Comparison of ENCODE assay signal across 42 cellular contexts in the genomic region with DNA sequence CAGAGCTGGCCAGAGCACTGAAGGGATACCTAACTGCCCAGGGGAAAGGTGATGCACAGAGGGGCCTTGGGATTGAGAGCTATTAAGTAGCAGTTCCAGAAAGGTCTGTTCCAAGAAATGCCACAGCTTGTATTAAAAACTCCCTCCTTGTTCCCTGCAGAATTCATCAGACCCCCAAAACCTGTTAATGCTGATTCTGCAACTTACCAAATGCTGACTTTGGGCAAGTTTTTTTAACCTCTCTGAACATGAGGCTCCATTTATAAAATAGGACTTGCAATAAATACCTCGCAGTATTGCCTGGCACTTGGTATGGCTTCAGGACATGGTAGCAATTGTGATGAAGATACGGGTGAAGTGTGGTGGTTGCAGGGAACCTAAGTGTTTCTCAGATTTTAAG. TPM values are rescaled to one million over a fixed set of nuclear protein-coding genes. Genes with fewer than 3 reads are reported as not detected.
"Had no signal": no experiment of that assay in that cellular context is flagged by ENCODE, and none has a peak within 500 bp of the region (broad histone marks: within the 10 kb centered on the region; RNA-seq: fewer than 3 reads in every experiment).

No MANE protein-coding gene starts in this region.

- H3K27ac ChIP-seq: adrenal gland, ascending aorta, body of pancreas, brain microvascular endothelial cell, breast epithelium, cardiac muscle cell had no signal

- FAIRE-seq: astrocyte, bronchial epithelial cell had no signal

- H3K27me3 ChIP-seq: ascending aorta, body of pancreas, brain microvascular endothelial cell, cardiac muscle cell had no signal

- H3K36me3 Mint-ChIP-seq: activated naive CD4-positive, alpha-beta T cell treated with anti-CD3 and anti-CD28 coated beads, Interleukin-2, amount 10 ng/mL, durations not matched to agents 7 days and 5 days; activated naive CD4-positive, alpha-beta T cell treated with anti-CD3 and anti-CD28 coated beads, Interleukin-2, amount 50 U/mL, for 24 hours; activated naive CD4-positive, alpha-beta T cell treated with anti-CD3 and anti-CD28 coated beads, Interleukin-2, amount 50 U/mL, for 72 hours; activated naive CD8-positive, alpha-beta T cell; activated naive CD8-positive, alpha-beta T cell treated with anti-CD3 and anti-CD28 coated beads for 36 hours; activated naive CD8-positive, alpha-beta T cell treated with anti-CD3 and anti-CD28 coated beads, Interleukin-2, amount 10 ng/mL, durations not matched to agents 7 days and 5 days; brain had no signal

- H3K27ac Mint-ChIP-seq: activated naive CD4-positive, alpha-beta T cell treated with anti-CD3 and anti-CD28 coated beads for 36 hours; activated naive CD4-positive, alpha-beta T cell treated with anti-CD3 and anti-CD28 coated beads, Interleukin-2, amount 10 ng/mL, durations not matched to agents 7 days and 5 days; activated naive CD4-positive, alpha-beta T cell treated with anti-CD3 and anti-CD28 coated beads, Interleukin-2, amount 50 U/mL, for 24 hours; activated naive CD4-positive, alpha-beta T cell treated with anti-CD3 and anti-CD28 coated beads, Interleukin-2, amount 50 U/mL, for 72 hours; activated naive CD8-positive, alpha-beta T cell; activated naive CD8-positive, alpha-beta T cell treated with anti-CD3 and anti-CD28 coated beads for 36 hours; activated naive CD8-positive, alpha-beta T cell treated with anti-CD3 and anti-CD28 coated beads, Interleukin-2, amount 10 ng/mL, durations not matched to agents 7 days and 5 days; activated naive CD8-positive, alpha-beta T cell treated with anti-CD3 and anti-CD28 coated beads, Interleukin-2, amount 50 U/mL, for 24 hours; activated T-cell treated with anti-CD3 and anti-CD28 coated beads, Interleukin-2, amount 50 U/mL, for 24 hours; activated T-cell treated with anti-CD3 and anti-CD28 coated beads, Interleukin-2, amount 50 U/mL, for 72 hours; activated T-helper 1 cell treated with anti-CD3 and anti-CD28 coated beads, Interleukin-12 subunit alpha, Interleukin-12 subunit beta, Interleukin-2, Interleukin-4 antibody, amounts not matched to agents 30 ng/mL and 10 ng/mL and 1 ng/mL, durations not matched to agents 14 hours and 24 hours and 36 hours; activated T-helper 17 cell treated with anti-CD3 and anti-CD28 coated beads, Interleukin-2, amount 50 U/mL, for 72 hours; activated T-helper 2 cell treated with anti-CD3 and anti-CD28 coated beads, Interferon-gamma antibody, Interleukin-2, Interleukin-4, amounts not matched to agents 10 μg/mL and 5 μg/mL and 100 μg/mL, durations not matched to agents 14 hours and 24 hours and 36 hours; brain had no signal

- H3K4me1 Mint-ChIP-seq: activated naive CD4-positive, alpha-beta T cell treated with anti-CD3 and anti-CD28 coated beads, Interleukin-2, amount 10 ng/mL, durations not matched to agents 7 days and 5 days; activated naive CD4-positive, alpha-beta T cell treated with anti-CD3 and anti-CD28 coated beads, Interleukin-2, amount 50 U/mL, for 24 hours; activated naive CD8-positive, alpha-beta T cell treated with anti-CD3 and anti-CD28 coated beads for 36 hours; activated naive CD8-positive, alpha-beta T cell treated with anti-CD3 and anti-CD28 coated beads, Interleukin-2, amount 10 ng/mL, durations not matched to agents 7 days and 5 days; activated naive CD8-positive, alpha-beta T cell treated with anti-CD3 and anti-CD28 coated beads, Interleukin-2, amount 50 U/mL, for 24 hours; activated T-helper 17 cell treated with anti-CD3 and anti-CD28 coated beads, Interleukin-2, amount 50 U/mL, for 72 hours; central memory CD8-positive, alpha-beta T cell had no signal

- H3K36me3 ChIP-seq: adrenal gland, ascending aorta, brain microvascular endothelial cell, breast epithelium, cardiac muscle cell had no signal

- H3K4me1 ChIP-seq: adrenal gland, ascending aorta, body of pancreas, breast epithelium had no signal

- H3K27me3 Mint-ChIP-seq: activated naive CD4-positive, alpha-beta T cell treated with anti-CD3 and anti-CD28 coated beads, Interleukin-2, amount 50 U/mL, for 24 hours; activated naive CD8-positive, alpha-beta T cell treated with anti-CD3 and anti-CD28 coated beads for 36 hours; activated naive CD8-positive, alpha-beta T cell treated with anti-CD3 and anti-CD28 coated beads, Interleukin-2, amount 10 ng/mL, durations not matched to agents 7 days and 5 days; activated naive CD8-positive, alpha-beta T cell treated with anti-CD3 and anti-CD28 coated beads, Interleukin-2, amount 50 U/mL, for 24 hours; central memory CD8-positive, alpha-beta T cell had no signal

- H3K4me3 ChIP-seq: adrenal gland, ascending aorta, body of pancreas, breast epithelium, cardiac muscle cell had no signal

- H3K9me3 Mint-ChIP-seq: activated naive CD4-positive, alpha-beta T cell treated with anti-CD3 and anti-CD28 coated beads for 36 hours; activated naive CD4-positive, alpha-beta T cell treated with anti-CD3 and anti-CD28 coated beads, Interleukin-2, amount 10 ng/mL, durations not matched to agents 7 days and 5 days; activated naive CD4-positive, alpha-beta T cell treated with anti-CD3 and anti-CD28 coated beads, Interleukin-2, amount 50 U/mL, for 24 hours; activated naive CD4-positive, alpha-beta T cell treated with anti-CD3 and anti-CD28 coated beads, Interleukin-2, amount 50 U/mL, for 72 hours; activated naive CD8-positive, alpha-beta T cell treated with anti-CD3 and anti-CD28 coated beads for 36 hours; activated naive CD8-positive, alpha-beta T cell treated with anti-CD3 and anti-CD28 coated beads, Interleukin-2, amount 10 ng/mL, durations not matched to agents 7 days and 5 days; activated naive CD8-positive, alpha-beta T cell treated with anti-CD3 and anti-CD28 coated beads, Interleukin-2, amount 50 U/mL, for 24 hours; activated T-cell treated with anti-CD3 and anti-CD28 coated beads, Interleukin-2, amount 50 U/mL, for 24 hours; activated T-cell treated with anti-CD3 and anti-CD28 coated beads, Interleukin-2, amount 50 U/mL, for 4 hours; activated T-cell treated with anti-CD3 and anti-CD28 coated beads, Interleukin-2, amount 50 U/mL, for 72 hours; activated T-helper 1 cell treated with anti-CD3 and anti-CD28 coated beads, Interleukin-12 subunit alpha, Interleukin-12 subunit beta, Interleukin-2, Interleukin-4 antibody, amounts not matched to agents 30 ng/mL and 10 ng/mL and 1 ng/mL, durations not matched to agents 14 hours and 24 hours and 36 hours; activated T-helper 17 cell treated with anti-CD3 and anti-CD28 coated beads, Interleukin-2, amount 50 U/mL, for 72 hours; activated T-helper 2 cell treated with anti-CD3 and anti-CD28 coated beads, Interferon-gamma antibody, Interleukin-2, Interleukin-4, amounts not matched to agents 10 μg/mL and 5 μg/mL and 100 μg/mL, durations not matched to agents 14 hours and 24 hours and 36 hours; brain had no signal

- DNase-seq: activated effector memory CD4-positive, alpha-beta T cell treated with anti-CD3 and anti-CD28 coated beads, Interleukin-2, amount 50 U/mL, for 16 hours; activated effector memory CD4-positive, alpha-beta T cell treated with Interleukin-2 at 50 U/mL for 16 hours; activated gamma-delta T cell; activated gamma-delta T cell treated with Interleukin-2 at 50 U/mL for 16 hours; activated naive CD4-positive, alpha-beta T cell; activated naive CD4-positive, alpha-beta T cell treated with anti-CD3 and anti-CD28 coated beads for 36 hours; activated naive CD4-positive, alpha-beta T cell treated with anti-CD3 and anti-CD28 coated beads, Interleukin-2, amount 10 ng/mL, durations not matched to agents 7 days and 5 days; activated naive CD4-positive, alpha-beta T cell treated with anti-CD3 and anti-CD28 coated beads, Interleukin-2, amount 50 U/mL, for 16 hours; activated naive CD4-positive, alpha-beta T cell treated with Interleukin-2 at 50 U/mL for 16 hours; activated naive CD8-positive, alpha-beta T cell treated with anti-CD3 and anti-CD28 coated beads for 36 hours; activated naive CD8-positive, alpha-beta T cell treated with anti-CD3 and anti-CD28 coated beads, Interleukin-2, amount 10 ng/mL, durations not matched to agents 7 days and 5 days; activated naive CD8-positive, alpha-beta T cell treated with anti-CD3 and anti-CD28 coated beads, Interleukin-2, amount 50 U/mL, for 24 hours; activated T-cell treated with anti-CD3 and anti-CD28 coated beads, Interleukin-2, amount 50 U/mL, for 1 hour; activated T-cell treated with anti-CD3 and anti-CD28 coated beads, Interleukin-2, amount 50 U/mL, for 24 hours; activated T-cell treated with anti-CD3 and anti-CD28 coated beads, Interleukin-2, amount 50 U/mL, for 4 hours; activated T-cell treated with anti-CD3 and anti-CD28 coated beads, Interleukin-2, amount 50 U/mL, for 48 hours; activated T-cell treated with anti-CD3 and anti-CD28 coated beads, Interleukin-2, amount 50 U/mL, for 72 hours; adrenal gland; amniotic stem cell; amygdala; anterior cingulate cortex; aorta; body of pancreas; brain microvascular endothelial cell; caudate nucleus; central memory CD4-positive, alpha-beta T cell; cerebellar nuclear complex had no signal

- ATAC-seq: activated naive CD4-positive, alpha-beta T cell treated with anti-CD3 and anti-CD28 coated beads, Interleukin-2, amount 50 U/mL, for 72 hours; activated naive CD8-positive, alpha-beta T cell treated with anti-CD3 and anti-CD28 coated beads, Interleukin-2, amount 50 U/mL, for 24 hours; activated T-cell treated with anti-CD3 and anti-CD28 coated beads, Interleukin-2, amount 50 U/mL, for 4 hours; activated T-cell treated with anti-CD3 and anti-CD28 coated beads, Interleukin-2, amount 50 U/mL, for 72 hours; activated T-helper 17 cell treated with anti-CD3 and anti-CD28 coated beads, Interleukin-2, amount 50 U/mL, for 72 hours; body of pancreas had no signal

- H3K4me3 Mint-ChIP-seq: activated naive CD4-positive, alpha-beta T cell treated with anti-CD3 and anti-CD28 coated beads for 36 hours; activated naive CD4-positive, alpha-beta T cell treated with anti-CD3 and anti-CD28 coated beads, Interleukin-2, amount 10 ng/mL, durations not matched to agents 7 days and 5 days; activated naive CD4-positive, alpha-beta T cell treated with anti-CD3 and anti-CD28 coated beads, Interleukin-2, amount 50 U/mL, for 24 hours; activated naive CD8-positive, alpha-beta T cell; activated naive CD8-positive, alpha-beta T cell treated with anti-CD3 and anti-CD28 coated beads for 36 hours; activated naive CD8-positive, alpha-beta T cell treated with anti-CD3 and anti-CD28 coated beads, Interleukin-2, amount 10 ng/mL, durations not matched to agents 7 days and 5 days; activated naive CD8-positive, alpha-beta T cell treated with anti-CD3 and anti-CD28 coated beads, Interleukin-2, amount 50 U/mL, for 24 hours; activated T-cell treated with anti-CD3 and anti-CD28 coated beads, Interleukin-2, amount 50 U/mL, for 24 hours; activated T-cell treated with anti-CD3 and anti-CD28 coated beads, Interleukin-2, amount 50 U/mL, for 4 hours; activated T-cell treated with anti-CD3 and anti-CD28 coated beads, Interleukin-2, amount 50 U/mL, for 72 hours; activated T-helper 1 cell treated with anti-CD3 and anti-CD28 coated beads, Interleukin-12 subunit alpha, Interleukin-12 subunit beta, Interleukin-2, Interleukin-4 antibody, amounts not matched to agents 30 ng/mL and 10 ng/mL and 1 ng/mL, durations not matched to agents 14 hours and 24 hours and 36 hours; activated T-helper 17 cell treated with anti-CD3 and anti-CD28 coated beads, Interleukin-2, amount 50 U/mL, for 72 hours; brain; central memory CD8-positive, alpha-beta T cell had no signal

- H3K9me3 ChIP-seq: adrenal gland, ascending aorta, body of pancreas, breast epithelium had no signal

RNA-seq across cellular contexts. Expression of a gene that starts 30.1 kb away (rescaled TPM):
- total RNA-seq: activated naive CD4-positive, alpha-beta T cell treated with anti-CD3 and anti-CD28 coated beads for 36 hours; activated naive CD4-positive, alpha-beta T cell treated with anti-CD3 and anti-CD28 coated beads, Interleukin-2, amount 50 U/mL, for 72 hours; activated naive CD8-positive, alpha-beta T cell treated with anti-CD3 and anti-CD28 coated beads for 36 hours; activated naive CD8-positive, alpha-beta T cell treated with anti-CD3 and anti-CD28 coated beads, Interleukin-2, amount 10 ng/mL, durations not matched to agents 7 days and 5 days; activated T-cell treated with anti-CD3 and anti-CD28 coated beads, Interleukin-2, amount 50 U/mL, for 4 hours; activated T-cell treated with anti-CD3 and anti-CD28 coated beads, Interleukin-2, amount 50 U/mL, for 72 hours; activated T-helper 1 cell treated with anti-CD3 and anti-CD28 coated beads, Interleukin-12 subunit alpha, Interleukin-12 subunit beta, Interleukin-2, Interleukin-4 antibody, amounts not matched to agents 30 ng/mL and 10 ng/mL and 1 ng/mL, durations not matched to agents 14 hours and 24 hours and 36 hours; activated T-helper 17 cell treated with anti-CD3 and anti-CD28 coated beads, Interleukin-2, amount 50 U/mL, for 72 hours; activated T-helper 2 cell treated with anti-CD3 and anti-CD28 coated beads, Interferon-gamma antibody, Interleukin-2, Interleukin-4, amounts not matched to agents 10 μg/mL and 5 μg/mL and 100 μg/mL, durations not matched to agents 14 hours and 24 hours and 36 hours; aorta; ascending aorta; breast epithelium; bronchial epithelial cell; chondrocyte had no signal
- polyA plus RNA-seq: adipose tissue, aorta had no signal
